ENCODE assay signal across 8 cellular contexts in the genomic region with DNA sequence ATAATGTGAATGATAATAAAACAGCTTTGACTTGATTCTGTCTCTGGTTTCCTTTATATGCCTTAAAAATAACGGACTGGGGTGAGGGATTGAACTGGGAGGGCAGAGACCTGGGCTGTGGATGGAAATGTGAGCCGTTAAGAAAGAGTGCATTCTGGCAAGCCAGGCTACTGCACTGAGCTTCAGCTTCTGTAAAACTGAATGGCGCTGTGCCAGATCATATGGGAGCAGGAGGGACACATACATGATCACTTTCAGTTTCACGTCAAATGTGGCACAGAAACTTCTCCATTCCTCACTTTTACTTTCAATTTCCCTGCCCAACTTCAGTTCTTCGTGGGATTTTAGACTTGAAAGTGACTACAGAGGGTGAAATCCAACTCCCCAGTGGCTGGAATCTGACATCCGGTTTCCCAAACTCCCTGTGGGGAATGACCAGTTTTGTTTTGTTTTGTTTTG. TPM values are rescaled to one million over a fixed set of nuclear protein-coding genes. Genes with fewer than 3 reads are reported as not detected.
DNase-seq lines count a peak whose midpoint lies in the region; ATAC-seq and TF ChIP-seq lines count a peak whose summit lies in the region.

No MANE protein-coding gene starts in this region.

- WGBS in IMR-90 (ENCODE audit: extremely low coverage in 2 of 2, insufficient read length in 1 of 2), 2 experiments: 0% methylated on average over 2 of the region's 6 CpGs; no CpG with 5 or more reads in 1 of the 2 experiments

- intact Hi-C loops in IMR-90 (cut with micrococcal nuclease): loop anchor here (2.0 to 10.0 kb wide), 4 partner anchors 17 to 255 kb away; partner anchors contain the start of gene MT1X

- TF ChIP-seq CTCF in IMR-90 (conservative IDR thresholded peaks at IDR 0.05; ENCODE audit: low read depth, low read length): 0 out of 2 replicates have a peak, but pooled peaks have one; percentile 24

- POLR2A ChIA-PET in IMR-90 (lab: Charles Lee; ENCODE audit: unreplicated experiment): no interaction called here

- H3K9ac ChIP-seq in IMR-90 (ENCODE audit: low read depth, low read length) (peak overlapping the region; percentile 65), iPS-20b (ENCODE audit: low read depth, low read length) (no peak overlapping the region)

- TF ChIP-seq RAD21 in IMR-90 (IDR thresholded peaks at IDR 0.05; ENCODE audit: low read length): peak; percentile 5; the same call in 1 of the 2 replicates

- peak overlapping the region; percentile 78 for H3K56ac ChIP-seq in IMR-90 (ENCODE audit: extremely low read depth, insufficient read depth, low read length)

- peak overlapping the region; percentile 54 for H2AFZ ChIP-seq in IMR-90 (replicated peaks; ENCODE audit: low read length, poor library complexity)

- H3K14ac ChIP-seq in IMR-90 (replicated peaks; ENCODE audit: low read depth, low read length): peak overlapping the region; percentile 82

- peak overlapping the region; percentile 83 for H4K91ac ChIP-seq in IMR-90 (ENCODE audit: insufficient read depth, low read depth, low read length)

- H3K4me3 ChIP-seq in IMR-90 (ENCODE audit: insufficient read depth, low read depth, low read length) (peak overlapping the region; percentile 72), iPS-20b (ENCODE audit: low read length) (peak overlapping the region; percentile 73)

- peak overlapping the region; percentile 63 for H3K27ac ChIP-seq in IMR-90 (ENCODE audit: insufficient read depth, low read length)
- H3K27ac ChIP-seq in angular gyrus (ENCODE audit: low read depth, low read length): peak overlapping the region; percentile 67
- no peak overlapping the region for H3K27ac ChIP-seq in iPS-20b (ENCODE audit: low read length)

- H3K4me2 ChIP-seq in IMR-90 (ENCODE audit: low read depth, low read length): peak overlapping the region; percentile 78

- ATAC-seq in GM19452 (IDR thresholded peaks at IDR 0.05; ENCODE audit: unreplicated experiment) (peak; percentile 50), IMR-90 (ENCODE audit: low read depth) (peak; percentile 7)

- peak overlapping the region; percentile 91 for H2AK5ac ChIP-seq in IMR-90 (ENCODE audit: low read depth, low read length)

- peaks cover 11% of the 10 kb centered on the region for H4K20me1 ChIP-seq in IMR-90 (ENCODE audit: insufficient read depth, low read length)

- no peaks in the 10 kb centered on the region for H3K36me3 ChIP-seq in IMR-90 (ENCODE audit: control insufficient read depth, insufficient read depth, low read length)
- H3K36me3 ChIP-seq in iPS-20b (ENCODE audit: insufficient read depth, low read depth, low read length): no peaks in the 10 kb centered on the region

- H2BK20ac ChIP-seq in IMR-90 (ENCODE audit: low read depth, low read length): peak overlapping the region; percentile 74

- in situ Hi-C loops in IMR-90 (cut with MboI; ENCODE audit: low sequenced_read_pairs): no loop called here

- CTCF ChIA-PET in IMR-90 (lab: Yijun Ruan, JAX): no interaction called here

- H3K18ac ChIP-seq in IMR-90 (ENCODE audit: low read depth, low read length): peak overlapping the region; percentile 40

- H3K23ac ChIP-seq in IMR-90 (ENCODE audit: low read depth, low read length): peak overlapping the region; percentile 98

- peak overlapping the region; percentile 12; the same call in 1 of the 2 replicates for H4K5ac ChIP-seq in IMR-90 (ENCODE audit: low read depth, low read length)

- BruUV-seq in IMR-90 (replicated peaks; lab: Mats Ljungman, UMichigan): no TSS peak

- DNase-seq in CD1c-positive myeloid dendritic cell (ENCODE audit: extremely low spot score) (peak; percentile 98), IMR-90 (peak; percentile 92), T-helper 1 cell (peak; percentile 41 to 83 (median 64)), NCI-H524 treated with DMSO at 0.1 percent for 48 hours (lab: John Stamatoyannopoulos, UW) (no peak)
- DNase-seq in stimulated activated CD4-positive, alpha-beta T cell treated with anti-CD3 and anti-CD28 coated beads, Interleukin-15, amount 100 ng/mL, for 1 hour (ENCODE audit: low read depth in 1 of 2, low spot score in 1 of 2): peak; percentile 40

- H2BK5ac ChIP-seq in IMR-90 (ENCODE audit: low read depth, low read length, poor library complexity, severe bottlenecking): peak overlapping the region; percentile 98

- dilution Hi-C loops in IMR-90 (cut with HindIII; ENCODE audit: low sequenced_read_pairs, unreplicated experiment): no loop called here

- peak overlapping the region; percentile 36 to 81 for H4K8ac ChIP-seq in IMR-90 (ENCODE audit: low read depth in 2 of 2, low read length in 2 of 2)

- H2BK15ac ChIP-seq in IMR-90 (ENCODE audit: low read depth, low read length): peak overlapping the region; percentile 63

- no peaks in the 10 kb centered on the region for H3K9me3 ChIP-seq in IMR-90 (ENCODE audit: control insufficient read depth, insufficient read depth, low read length)
- H3K9me3 ChIP-seq in iPS-20b (ENCODE audit: insufficient read depth, low read depth, low read length): no peaks in the 10 kb centered on the region

- TF ChIP-seq POLR2A in IMR-90 (IDR thresholded peaks at IDR 0.05; ENCODE audit: low read depth, low read length): no peak

- H3K4ac ChIP-seq in IMR-90 (ENCODE audit: low read depth, low read length): peak overlapping the region; percentile 92

- H3K79me1 ChIP-seq in IMR-90 (ENCODE audit: low read depth in 1 of 2, low read length in 2 of 2): peaks cover 2 to 53% of the 10 kb centered on the region in 2 experiments; a peak in 3 of 4 replicates

- peak overlapping the region; percentile 92 for H2BK120ac ChIP-seq in IMR-90 (ENCODE audit: low read depth, low read length)

- H3K9me1 ChIP-seq in IMR-90 (ENCODE audit: insufficient read depth, low read length): peaks cover 22% of the 10 kb centered on the region

- peaks cover 30% of the 10 kb centered on the region for H3K4me1 ChIP-seq in IMR-90 (ENCODE audit: control insufficient read depth, insufficient read depth, low read length)
- peaks cover 5% of the 10 kb centered on the region for H3K4me1 ChIP-seq in iPS-20b (ENCODE audit: insufficient read depth, low read length)

- H3K27me3 ChIP-seq in IMR-90 (ENCODE audit: control insufficient read depth, insufficient read depth, low read length) (no peaks in the 10 kb centered on the region), iPS-20b (ENCODE audit: insufficient read depth, low read length) (peaks cover 94% of the 10 kb centered on the region)

- H2AK9ac ChIP-seq in IMR-90 (replicated peaks; ENCODE audit: low read depth, low read length, poor library complexity): peak overlapping the region; percentile 83

TF ChIP-seq in IMR-90, 13 proteins besides CTCF, POLR2A, EP300 and RAD21:
- 0 out of 2 replicates have a peak, but pooled peaks have one; percentile 23 for TF ChIP-seq CEBPB (IDR thresholded peaks at IDR 0.05; ENCODE audit: low read depth, low read length)
- TF ChIP-seq RCOR1 (IDR thresholded peaks at IDR 0.05; ENCODE audit: insufficient replicate concordance, low read length): no peak
- TF ChIP-seq NFE2L2 (IDR thresholded peaks at IDR 0.05; ENCODE audit: low read depth, low read length): 0 out of 2 replicates have a peak, but pooled peaks have one; percentile 1

RNA-seq across cellular contexts. Expression of gene MT2A, which starts 1.1 kb away (rescaled TPM):
- total RNA-seq in IMR-90 (2012; rRNA removed): 25.5 and 55.5 TPM in 2 replicates
- 588 and 621 TPM in 2 replicates for polyA plus RNA-seq in IMR-90 (2012; rRNA removed)
- polyA plus RNA-seq in IMR-90 (2012; cell fraction: cytosol; rRNA removed): 222 and 299 TPM in 2 replicates
- polyA plus RNA-seq in IMR-90 (2012; cell fraction: nucleus; rRNA removed; ENCODE audit: low replicate concordance): 139 and 191 TPM in 2 replicates

RNA-seq across cellular contexts. Expression of gene MT1E, which starts 16.1 kb away (rescaled TPM):
- 137 and 166 TPM in 2 replicates for total RNA-seq in IMR-90 (2012; rRNA removed)
- 733 and 821 TPM in 2 replicates for polyA plus RNA-seq in IMR-90 (2012; rRNA removed)
- 236 and 418 TPM in 2 replicates for polyA plus RNA-seq in IMR-90 (2012; cell fraction: cytosol; rRNA removed)
- 56.6 and 97.9 TPM in 2 replicates for polyA plus RNA-seq in IMR-90 (2012; cell fraction: nucleus; rRNA removed; ENCODE audit: low replicate concordance)

RNA-seq across cellular contexts. Expression of gene MT3, which starts 20.2 kb away (rescaled TPM):
- not detected in 2 replicates for total RNA-seq in IMR-90 (2012; rRNA removed)
- polyA plus RNA-seq in IMR-90 (2012; rRNA removed): 0.62 and 0.70 TPM in 2 replicates
- 0.79 and 1.2 TPM in 2 replicates for polyA plus RNA-seq in IMR-90 (2012; cell fraction: cytosol; rRNA removed)
- 0.19 TPM in 1 of 2 replicates, not detected in the other for polyA plus RNA-seq in IMR-90 (2012; cell fraction: nucleus; rRNA removed; ENCODE audit: low replicate concordance)

RNA-seq across cellular contexts. Expression of gene MT1M, which starts 23.0 kb away (rescaled TPM):
- total RNA-seq in IMR-90 (2012; rRNA removed): not detected in 2 replicates
- 0.10 TPM in 1 of 2 replicates, not detected in the other for polyA plus RNA-seq in IMR-90 (2012; rRNA removed)
- polyA plus RNA-seq in IMR-90 (2012; cell fraction: cytosol; rRNA removed): not detected in 2 replicates
- not detected in 2 replicates for polyA plus RNA-seq in IMR-90 (2012; cell fraction: nucleus; rRNA removed; ENCODE audit: low replicate concordance)

RNA-seq across cellular contexts. Expression of gene MT1A, which starts 29.0 kb away (rescaled TPM):
- total RNA-seq in IMR-90 (2012; rRNA removed): 1.9 TPM in 1 of 2 replicates, not detected in the other
- polyA plus RNA-seq in IMR-90 (2012; rRNA removed): 0.60 and 1.6 TPM in 2 replicates
- 0.55 and 0.92 TPM in 2 replicates for polyA plus RNA-seq in IMR-90 (2012; cell fraction: cytosol; rRNA removed)
- 0.87 TPM in 1 of 2 replicates, not detected in the other for polyA plus RNA-seq in IMR-90 (2012; cell fraction: nucleus; rRNA removed; ENCODE audit: low replicate concordance)
